ENCODE assay signal across 8 cellular contexts in genomic region chr4:144645621-144646522, GRCh38. TPM values are rescaled to one million over a fixed set of nuclear protein-coding genes. Genes with fewer than 3 reads are reported as not detected.
DNase-seq lines count a peak whose midpoint lies in the region; ATAC-seq, FAIRE-seq and TF ChIP-seq lines count a peak whose summit lies in the region.

TSS of gene HHIP (plus strand) at chr4:144646156. CDS start at chr4:144646676, 520 bp downstream.

- H3K4me2 ChIP-seq in A549 = peak within 1 kb of the TSS; percentile 94

- no peaks in the 10 kb centered on the region for H3K9me3 Mint-ChIP-seq in IgD-negative memory B cell
- no peaks in the 10 kb centered on the region for H3K9me3 Mint-ChIP-seq in activated CD8-positive, alpha-beta T cell treated with anti-CD3 and anti-CD28 coated beads, Interleukin-2, amount 10 ng/mL, durations not matched to agents 7 days and 5 days (ENCODE audit: insufficient read depth)
- no peaks in the 10 kb centered on the region for H3K9me3 Mint-ChIP-seq in type B pancreatic cell

- no peaks in the 10 kb centered on the region for H3K36me3 Mint-ChIP-seq in IgD-negative memory B cell
- no peaks in the 10 kb centered on the region for H3K36me3 Mint-ChIP-seq in activated CD8-positive, alpha-beta T cell treated with anti-CD3 and anti-CD28 coated beads, Interleukin-2, amount 10 ng/mL, durations not matched to agents 7 days and 5 days (ENCODE audit: low read depth)
- H3K36me3 Mint-ChIP-seq in type B pancreatic cell = no peaks in the 10 kb centered on the region

- ATAC-seq in A549 = peak; percentile 80 to 85
- peak; percentile 64 for ATAC-seq in activated CD8-positive, alpha-beta T cell treated with anti-CD3 and anti-CD28 coated beads, Interleukin-2, amount 10 ng/mL, durations not matched to agents 7 days and 5 days

- H3K4me3 Mint-ChIP-seq in IgD-negative memory B cell (peak within 1 kb of the TSS in 3 of 4 donors; percentile 30 to 80 (median 73)), type B pancreatic cell (peak within 1 kb of the TSS; percentile 98)
- H3K4me3 Mint-ChIP-seq in activated CD8-positive, alpha-beta T cell treated with anti-CD3 and anti-CD28 coated beads, Interleukin-2, amount 10 ng/mL, durations not matched to agents 7 days and 5 days = peak within 1 kb of the TSS; percentile 77

- no peak; a peak in 1 of 5 replicates for TF ChIP-seq RAD21 in A549 (conservative IDR thresholded peaks at IDR 0.05 in 1 of 2, IDR thresholded peaks at IDR 0.05 in 1 of 2)

- no peak for FAIRE-seq in A549 (lab: Jason Lieb, UNC)

- 0 out of 3 replicates have a peak, but pooled peaks have one; percentile 8 for TF ChIP-seq CTCF in A549 (IDR thresholded peaks at IDR 0.05)
- no peak for TF ChIP-seq CTCF in GM10248 (IDR thresholded peaks at IDR 0.05; ENCODE audit: control extremely low read depth, extremely low read depth, low read depth, missing control alignments)
- no peak for TF ChIP-seq CTCF in type B pancreatic cell (conservative IDR thresholded peaks at IDR 0.05)

- 8% methylated on average over 33 of the region's 81 CpGs for WGBS in A549 (ENCODE audit: missing lambda C conversion rate)

- TF ChIP-seq EP300 in A549 (IDR thresholded peaks at IDR 0.05) = no peak

- H3K27ac Mint-ChIP-seq in IgD-negative memory B cell (peak within 1 kb of the TSS in 1 of 3 donors; percentile 67), type B pancreatic cell (peak within 1 kb of the TSS; percentile 77)
- H3K27ac Mint-ChIP-seq in activated CD8-positive, alpha-beta T cell treated with anti-CD3 and anti-CD28 coated beads, Interleukin-2, amount 10 ng/mL, durations not matched to agents 7 days and 5 days = peak within 1 kb of the TSS; percentile 64

- CTCF ChIA-PET in A549 (lab: Yijun Ruan, JAX) (interaction anchor here (1.2 kb wide), 1 partner anchor 139 kb away, joined by 3 read pairs; no protein-coding TSS in a partner anchor), GM10248 (lab: Yijun Ruan, JAX) (no interaction called here)
- CTCF ChIA-PET in activated CD8-positive, alpha-beta T cell treated with anti-CD3 and anti-CD28 coated beads, Interleukin-2, amount 10 ng/mL, durations not matched to agents 7 days and 5 days (lab: Charles Lee) = no interaction called here

- POLR2A ChIA-PET in A549 (lab: Yijun Ruan, JAX) = no interaction called here
- POLR2A ChIA-PET in GM10248 (lab: Yijun Ruan, JAX) = no interaction called here
- POLR2A ChIA-PET in activated CD8-positive, alpha-beta T cell treated with anti-CD3 and anti-CD28 coated beads, Interleukin-2, amount 10 ng/mL, durations not matched to agents 7 days and 5 days (lab: Charles Lee) = no interaction called here

- no peak for TF ChIP-seq POLR2A in A549 (IDR thresholded peaks at IDR 0.05; ENCODE audit: low read length)

- peaks cover 17% of the 10 kb centered on the region; the same call in 2 of the 3 replicates for H3K4me1 ChIP-seq in A549

- peak; percentile 14 to 15 for DNase-seq in A549 (ENCODE audit: low read depth in 1 of 2, low spot score in 1 of 2)
- DNase-seq in GM10248 (ENCODE audit: extremely low spot score) = peak; percentile 31
- peak; percentile 25 for DNase-seq in activated CD8-positive, alpha-beta T cell treated with anti-CD3 and anti-CD28 coated beads, Interleukin-2, amount 10 ng/mL, durations not matched to agents 7 days and 5 days
- DNase-seq in fibroblast of gingiva (ENCODE audit: low read depth) = peak; percentile 64
- DNase-seq in mucosa of gallbladder (ENCODE audit: low spot score) = peak; percentile 45
- peak; percentile 77 for DNase-seq in type B pancreatic cell (ENCODE audit: extremely low spot score, unreplicated experiment)
- no peak for DNase-seq in OCI-M1 (lab: John Stamatoyannopoulos, UW)

- H3K9me3 ChIP-seq in A549 = no peaks in the 10 kb centered on the region

- H3K27ac ChIP-seq in A549 = peak within 1 kb of the TSS; percentile 44 to 91

- H3K4me1 Mint-ChIP-seq in IgD-negative memory B cell = peaks cover 0 to 6% (median 2%) of the 10 kb centered on the region in 3 donors
- H3K4me1 Mint-ChIP-seq in activated CD8-positive, alpha-beta T cell treated with anti-CD3 and anti-CD28 coated beads, Interleukin-2, amount 10 ng/mL, durations not matched to agents 7 days and 5 days (ENCODE audit: low read depth) = peaks cover 21% of the 10 kb centered on the region
- H3K4me1 Mint-ChIP-seq in type B pancreatic cell (ENCODE audit: unreplicated experiment) = peaks cover 27% of the 10 kb centered on the region

- peak within 1 kb of the TSS; percentile 56 for H3K4me3 ChIP-seq in A549

- H3K27me3 Mint-ChIP-seq in IgD-negative memory B cell = peaks cover 40% of the 10 kb centered on the region
- H3K27me3 Mint-ChIP-seq in activated CD8-positive, alpha-beta T cell treated with anti-CD3 and anti-CD28 coated beads, Interleukin-2, amount 10 ng/mL, durations not matched to agents 7 days and 5 days (ENCODE audit: low read depth) = peaks cover 58% of the 10 kb centered on the region
- H3K27me3 Mint-ChIP-seq in type B pancreatic cell = peaks cover 43% of the 10 kb centered on the region

TF ChIP-seq in A549, 52 proteins besides CTCF, POLR2A, EP300 and RAD21:
- TF ChIP-seq BHLHE40 (IDR thresholded peaks at IDR 0.05; ENCODE audit: low read depth, low read length) (no peak), CHD2 (IDR thresholded peaks at IDR 0.05; ENCODE audit: low read length, partially characterized antibody) (no peak), HEYL (CRISPR knock-in tag; IDR thresholded peaks at IDR 0.05) (no peak), CHD4 (IDR thresholded peaks at IDR 0.05; ENCODE audit: borderline replicate concordance) (no peak), SMC3 (IDR thresholded peaks at IDR 0.05) (peak; percentile 18; the same call in 1 of the 3 replicates), RFX5 (IDR thresholded peaks at IDR 0.05) (no peak), TFCP2L1 (CRISPR knock-in tag; IDR thresholded peaks at IDR 0.05) (no peak), EHF (CRISPR knock-in tag; IDR thresholded peaks at IDR 0.05) (no peak), JUN (IDR thresholded peaks at IDR 0.05) (0 out of 5 replicates have a peak, but pooled peaks of 1 of the 2 experiments have one; percentile 35), KDM1A (IDR thresholded peaks at IDR 0.05; ENCODE audit: low read depth) (no peak), NR3C1 (IDR thresholded peaks at IDR 0.05) (no peak), FOSL2 (IDR thresholded peaks at IDR 0.05) (no peak), FOSL2 (CRISPR knock-in tag; IDR thresholded peaks at IDR 0.05) (no peak), CEBPB (IDR thresholded peaks at IDR 0.05) (no peak), ZC3H11A (IDR thresholded peaks at IDR 0.05) (no peak)
- TF ChIP-seq, protein P1, sequence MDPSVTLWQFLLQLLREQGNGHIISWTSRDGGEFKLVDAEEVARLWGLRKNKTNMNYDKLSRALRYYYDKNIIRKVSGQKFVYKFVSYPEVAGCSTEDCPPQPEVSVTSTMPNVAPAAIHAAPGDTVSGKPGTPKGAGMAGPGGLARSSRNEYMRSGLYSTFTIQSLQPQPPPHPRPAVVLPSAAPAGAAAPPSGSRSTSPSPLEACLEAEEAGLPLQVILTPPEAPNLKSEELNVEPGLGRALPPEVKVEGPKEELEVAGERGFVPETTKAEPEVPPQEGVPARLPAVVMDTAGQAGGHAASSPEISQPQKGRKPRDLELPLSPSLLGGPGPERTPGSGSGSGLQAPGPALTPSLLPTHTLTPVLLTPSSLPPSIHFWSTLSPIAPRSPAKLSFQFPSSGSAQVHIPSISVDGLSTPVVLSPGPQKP (IDR thresholded peaks at IDR 0.05; ENCODE audit: low read depth, low read length) = no peak
- TF ChIP-seq, protein P2, sequence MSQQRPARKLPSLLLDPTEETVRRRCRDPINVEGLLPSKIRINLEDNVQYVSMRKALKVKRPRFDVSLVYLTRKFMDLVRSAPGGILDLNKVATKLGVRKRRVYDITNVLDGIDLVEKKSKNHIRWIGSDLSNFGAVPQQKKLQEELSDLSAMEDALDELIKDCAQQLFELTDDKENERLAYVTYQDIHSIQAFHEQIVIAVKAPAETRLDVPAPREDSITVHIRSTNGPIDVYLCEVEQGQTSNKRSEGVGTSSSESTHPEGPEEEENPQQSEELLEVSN (IDR thresholded peaks at IDR 0.05; ENCODE audit: borderline replicate concordance, low read depth) = no peak

RNA-seq across cellular contexts. Expression of gene HHIP, which starts in this region (rescaled TPM):
- polyA plus RNA-seq in A549 (2011; rRNA removed) = 0.93 and 1.6 TPM in 2 replicates
- 0.16 and 0.30 TPM in 2 replicates for polyA plus RNA-seq in A549 (2012; cell fraction: cytosol; rRNA removed)
- polyA plus RNA-seq in A549 (2012; cell fraction: nucleus; rRNA removed) = 0.26 and 0.40 TPM in 2 replicates
- 0.45 to 1.2 TPM (median 1.0 TPM) in 3 replicates for polyA plus RNA-seq in A549 (2017; fragmentation: RNase III; extraction: RNeasy Plus Mini Kit Qiagen cat#74134 plus additional on column Dnase treatment)
- polyA minus RNA-seq in A549 (2011; rRNA and poly(A)+ RNA removed) = 0.29 and 1.8 TPM in 2 replicates
- not detected for polyA plus RNA-seq in IgD-negative memory B cell
- not detected for total RNA-seq in activated CD8-positive, alpha-beta T cell treated with anti-CD3 and anti-CD28 coated beads, Interleukin-2, amount 10 ng/mL, durations not matched to agents 7 days and 5 days
- 9.5 TPM for total RNA-seq in mucosa of gallbladder
- 5.6 and 29.6 TPM in 2 replicates for total RNA-seq in type B pancreatic cell (ENCODE audit: low replicate concordance)

Comparison
In these comparisons a context has a peak if more than half of its experiments do, and no peak if none do; other contexts are left out.
1. Peak in DNase-seq and ATAC-seq in activated CD8-positive, alpha-beta T cell treated with anti-CD3 and anti-CD28 coated beads, Interleukin-2, amount 10 ng/mL, durations not matched to agents 7 days and 5 days; RNA of the gene not detected or under 1 TPM.